Comparison of ENCODE assay signal across 27 cellular contexts in genomic region chr2:46835520-46835919, GRCh38.
"Had no signal": no experiment of that assay in that cellular context is flagged by ENCODE, and none has a peak within 500 bp of the region (broad histone marks: within the 10 kb centered on the region; RNA-seq: fewer than 3 reads in every experiment).

No MANE protein-coding gene starts in this region.

- ATAC-seq: activated CD4-positive, CD25-positive, alpha-beta regulatory T cell treated with anti-CD3 and anti-CD28 coated beads, Interleukin-2, amount 50 U/mL, for 24 hours; gastrocnemius medialis had no signal

- H3K27ac ChIP-seq: colonic mucosa, dorsolateral prefrontal cortex, gastrocnemius medialis, left lung, parathyroid adenoma, psoas muscle, WERI-Rb-1 had no signal

- H3K79me2 ChIP-seq: parathyroid adenoma had no signal

- H3K4me1 Mint-ChIP-seq: mesothelial cell of epicardium, naive B cell had no signal

- H3K4me3 ChIP-seq: colonic mucosa, dorsolateral prefrontal cortex, gastrocnemius medialis, left lung, lung, psoas muscle, tibial nerve, uterus had no signal

- H3K4me3 Mint-ChIP-seq: mesothelial cell of epicardium, naive B cell had no signal

- H3K27ac Mint-ChIP-seq: mesothelial cell of epicardium, naive B cell had no signal

- H3K27me3 ChIP-seq: colonic mucosa, dorsolateral prefrontal cortex, gastrocnemius medialis, left lung, tibial nerve, uterus had no signal

- H3K4me1 ChIP-seq: colonic mucosa, gastrocnemius medialis, psoas muscle, uterus had no signal

- H3K9ac ChIP-seq: parathyroid adenoma had no signal

- H3K9me3 ChIP-seq: colonic mucosa, gastrocnemius medialis, left lung, psoas muscle, tibial nerve, uterus had no signal

- H3K36me3 ChIP-seq: colonic mucosa, gastrocnemius medialis, left lung, tibial nerve, uterus, WERI-Rb-1 had no signal

- FAIRE-seq: islet of Langerhans, TTC549 had no signal

- DNase-seq: activated CD4-positive, alpha-beta T cell treated with anti-CD3 and anti-CD28 coated beads for 48 hours; activated CD4-positive, alpha-beta T cell treated with anti-CD3 and anti-CD28 coated beads, Interleukin-2, amount 50 U/mL, for 48 hours; activated CD8-positive, alpha-beta memory T cell treated with anti-CD3 and anti-CD28 coated beads for 24 hours; activated gamma-delta T cell treated with Interleukin-2 at 50 U/mL for 16 hours; activated naive CD4-positive, alpha-beta T cell treated with anti-CD3 and anti-CD28 coated beads, Interleukin-2, amount 50 U/mL, for 16 hours; amniotic stem cell; colonic mucosa; dorsolateral prefrontal cortex; effector memory CD4-positive, alpha-beta T cell; erythroblast; gastrocnemius medialis; glutamatergic neuron; naive B cell; psoas muscle; stimulated activated CD4-positive, alpha-beta T cell treated with anti-CD3 and anti-CD28 coated beads, Interleukin-15, amount 100 ng/mL, for 24 hours; stimulated activated CD4-positive, alpha-beta T cell treated with anti-CD3 and anti-CD28 coated beads, Interleukin-2, amount 100 ng/mL, for 24 hours; stimulated activated naive CD4-positive, alpha-beta T cell; uterus; WERI-Rb-1 had no signal
